Comparison of ENCODE assay signal across 12 cellular contexts in the genomic region with DNA sequence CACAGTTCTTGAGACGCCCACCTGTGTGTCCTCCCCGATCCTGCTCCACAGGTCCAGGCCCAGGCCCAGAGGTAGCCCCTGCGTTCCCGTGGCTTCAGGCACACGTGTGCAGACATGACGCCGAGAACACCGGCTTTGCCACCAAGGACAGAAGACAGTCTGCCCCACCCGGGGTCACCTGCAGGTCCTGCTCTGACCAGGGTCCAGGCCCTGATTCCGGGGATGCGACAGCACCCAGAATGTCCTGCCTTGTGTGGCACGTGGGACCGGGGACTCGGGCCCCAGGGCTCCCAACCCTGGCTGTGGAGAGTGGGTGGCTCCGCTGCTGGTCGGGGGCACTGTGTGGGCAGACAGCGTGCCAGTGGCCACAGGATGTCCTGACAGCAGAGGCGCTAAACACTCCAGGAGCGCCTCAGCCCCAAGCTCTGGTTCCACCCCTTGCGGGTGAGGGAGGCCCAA.
"Had no signal": no experiment of that assay in that cellular context is flagged by ENCODE, and none has a peak within 500 bp of the region (broad histone marks: within the 10 kb centered on the region; RNA-seq: fewer than 3 reads in every experiment).

No MANE protein-coding gene starts in this region.

- H3K4me3 ChIP-seq: smooth muscle cell, thoracic aorta had no signal

- DNase-seq: activated CD4-positive, alpha-beta memory T cell treated with anti-CD3 and anti-CD28 coated beads for 36 hours; activated CD4-positive, alpha-beta T cell treated with anti-CD3 and anti-CD28 coated beads for 1 hour; activated naive CD4-positive, alpha-beta T cell; activated naive CD8-positive, alpha-beta T cell treated with anti-CD3 and anti-CD28 coated beads for 36 hours; activated T-cell treated with anti-CD3 and anti-CD28 coated beads for 4 hours; amniotic stem cell; stimulated activated CD4-positive, alpha-beta T cell treated with anti-CD3 and anti-CD28 coated beads, Interleukin-4, amount 100 ng/mL, for 24 hours had no signal

- H3K4me1 ChIP-seq: foreskin keratinocyte, upper lobe of right lung had no signal

- H3K9me3 ChIP-seq: thoracic aorta, upper lobe of right lung had no signal

- H3K27me3 ChIP-seq: dorsolateral prefrontal cortex, foreskin keratinocyte, upper lobe of right lung had no signal

- H3K27ac ChIP-seq: foreskin keratinocyte, thoracic aorta, upper lobe of right lung had no signal
